In genomic region chr17:40224707-40225092, GRCh38 we compare ENCODE assay signal across 11 cellular contexts. TPM values are rescaled to one million over a fixed set of nuclear protein-coding genes. Genes with fewer than 3 reads are reported as not detected.
A peak's percentile ranks its signal among the peaks of the same experiment; 100 is the strongest.
DNase-seq lines count a peak whose midpoint lies in the region; ATAC-seq and TF ChIP-seq lines count a peak whose summit lies in the region.
"Had no signal": no experiment of that assay in that cellular context is flagged by ENCODE, and none has a peak within 500 bp of the region (broad histone marks: within the 10 kb centered on the region; RNA-seq: fewer than 3 reads in every experiment).

No MANE protein-coding gene starts in this region.

- ATAC-seq in GM18868 (IDR thresholded peaks at IDR 0.05; ENCODE audit: unreplicated experiment) (no peak), GM18907 (IDR thresholded peaks at IDR 0.05; ENCODE audit: unreplicated experiment) (no peak)
- ATAC-seq: activated T-cell treated with anti-CD3 and anti-CD28 coated beads, Interleukin-2, amount 50 U/mL, for 4 hours had no signal

- H2AFZ ChIP-seq in mammary epithelial cell (ENCODE audit: low read depth, low read length) (no peak overlapping the region), mesenchymal stem cell (ENCODE audit: low read depth, low read length) (no peak overlapping the region), smooth muscle cell (ENCODE audit: low read depth) (no peak overlapping the region)

- no peak for TF ChIP-seq POLR2A in uterus (IDR thresholded peaks at IDR 0.05)

- no peaks in the 10 kb centered on the region for H4K20me1 ChIP-seq in mammary epithelial cell (ENCODE audit: insufficient read depth, low read length)
- peaks cover 68% of the 10 kb centered on the region for H4K20me1 ChIP-seq in smooth muscle cell (ENCODE audit: low read depth)

- no peak overlapping the region for H2BK120ac ChIP-seq in mesenchymal stem cell (ENCODE audit: low read depth, low read length)

- H3K79me2 ChIP-seq in mammary epithelial cell (ENCODE audit: insufficient read depth, low read length) (peaks cover 83% of the 10 kb centered on the region), smooth muscle cell (ENCODE audit: low read depth) (peaks cover 82% of the 10 kb centered on the region)

- H3K4me1 Mint-ChIP-seq in MCF 10A (ENCODE audit: insufficient read depth, unreplicated experiment): peaks cover 16% of the 10 kb centered on the region

- in situ Hi-C loops in mammary epithelial cell (cut with MboI; ENCODE audit: low sequenced_read_pairs in 2 of 2): no loop called here

- no peak overlapping the region for H3K18ac ChIP-seq in mesenchymal stem cell (ENCODE audit: low read depth in 1 of 2, low read length in 2 of 2)

- H3K27me3 ChIP-seq in mammary epithelial cell (ENCODE audit: insufficient read depth, low read length) (no peaks in the 10 kb centered on the region), mesenchymal stem cell (ENCODE audit: control insufficient read depth in 1 of 2, insufficient read depth in 1 of 2, low read length in 2 of 2) (no peaks in the 10 kb centered on the region), uterus (no peaks in the 10 kb centered on the region), smooth muscle cell (ENCODE audit: low read depth) (no peaks in the 10 kb centered on the region)

- no peak for TF ChIP-seq CTCF in MCF 10A (IDR thresholded peaks at IDR 0.05; ENCODE audit: unreplicated experiment)
- TF ChIP-seq CTCF in mammary epithelial cell (conservative IDR thresholded peaks at IDR 0.05 in 1 of 2, IDR thresholded peaks at IDR 0.05 in 1 of 2; ENCODE audit: extremely low read depth in 1 of 2, insufficient read depth in 1 of 2, low read depth in 1 of 2, low read length in 2 of 2): no peak
- TF ChIP-seq CTCF in uterus (IDR thresholded peaks at IDR 0.05): no peak
- no peak for TF ChIP-seq CTCF in smooth muscle cell (IDR thresholded peaks at IDR 0.05; ENCODE audit: borderline replicate concordance, insufficient read depth, poor library complexity, severe bottlenecking)

- no peak overlapping the region for H3K4me3 ChIP-seq in mammary epithelial cell (replicated peaks in 1 of 3; ENCODE audit: insufficient read depth in 1 of 3, low read depth in 2 of 3, low read length in 3 of 3)
- H3K4me3 ChIP-seq in mesenchymal stem cell (ENCODE audit: insufficient read depth in 1 of 2, low read depth in 1 of 2, low read length in 2 of 2): peak overlapping the region in 1 of 2 experiments; percentile 43
- H3K4me3 ChIP-seq in uterus: no peak overlapping the region
- H3K4me3 ChIP-seq in smooth muscle cell: no peak overlapping the region

- 50% methylated on average over 3 of the region's 3 CpGs for WGBS in mammary epithelial cell (ENCODE audit: low coverage, missing lambda C conversion rate)
- 96% methylated on average over 3 of the region's 3 CpGs for WGBS in mesenchymal stem cell
- 93% methylated on average over 3 of the region's 3 CpGs for WGBS in smooth muscle cell (ENCODE audit: low lambda C conversion rate)

- H2BK5ac ChIP-seq in mesenchymal stem cell (ENCODE audit: low read depth, low read length, poor library complexity, severe bottlenecking): no peak overlapping the region

- H3K27ac Mint-ChIP-seq in MCF 10A (ENCODE audit: low read depth, unreplicated experiment): peak overlapping the region; percentile 31

- H3K4me3 Mint-ChIP-seq in MCF 10A (ENCODE audit: unreplicated experiment): peak overlapping the region; percentile 14
- H3K4me3 Mint-ChIP-seq: activated T-cell treated with anti-CD3 and anti-CD28 coated beads, Interleukin-2, amount 50 U/mL, for 4 hours had no signal

- peaks cover 7% of the 10 kb centered on the region for H3K79me1 ChIP-seq in mesenchymal stem cell (replicated peaks; ENCODE audit: low read length, poor library complexity, severe bottlenecking)

- DNase-seq in MCF 10A (ENCODE audit: unreplicated experiment) (peak; percentile 9), mammary epithelial cell (no peak), epidermal melanocyte (ENCODE audit: insufficient read length, low spot score) (peak; percentile 26), mesenchymal stem cell (no peak), uterus (no peak), smooth muscle cell (lab: John Stamatoyannopoulos, UW; ENCODE audit: unreplicated experiment) (no peak)
- DNase-seq: activated T-cell treated with anti-CD3 and anti-CD28 coated beads, Interleukin-2, amount 50 U/mL, for 4 hours; AML-193; stimulated activated CD4-positive, alpha-beta T cell treated with anti-CD3 and anti-CD28 coated beads, Interleukin-4, amount 100 ng/mL, for 24 hours had no signal

- H3K27me3 Mint-ChIP-seq in MCF 10A (ENCODE audit: insufficient read depth, unreplicated experiment): no peaks in the 10 kb centered on the region

- intact Hi-C loops in MCF 10A (cut with micrococcal nuclease) (no loop called here), mammary epithelial cell (cut with micrococcal nuclease) (no loop called here), uterus (cut with DNase I; ENCODE audit: low total_unique reads) (no loop called here)

- H3K4me1 ChIP-seq in mammary epithelial cell (ENCODE audit: insufficient read depth, low read length): no peaks in the 10 kb centered on the region
- peaks cover 5% of the 10 kb centered on the region for H3K4me1 ChIP-seq in mesenchymal stem cell (ENCODE audit: control insufficient read depth, insufficient read depth, low read depth, low read length)
- peaks cover 0 to 5% of the 10 kb centered on the region in 2 donors for H3K4me1 ChIP-seq in uterus
- H3K4me1 ChIP-seq in smooth muscle cell (ENCODE audit: low read depth): no peaks in the 10 kb centered on the region

- no peaks in the 10 kb centered on the region for H3K9me3 Mint-ChIP-seq in MCF 10A (ENCODE audit: unreplicated experiment)
- H3K9me3 Mint-ChIP-seq: activated T-cell treated with anti-CD3 and anti-CD28 coated beads, Interleukin-2, amount 50 U/mL, for 4 hours had no signal

- H3K9me3 ChIP-seq in mammary epithelial cell (replicated peaks; ENCODE audit: insufficient read depth, low read length) (no peaks in the 10 kb centered on the region), mesenchymal stem cell (ENCODE audit: control insufficient read depth, low read length) (no peaks in the 10 kb centered on the region), uterus (no peaks in the 10 kb centered on the region), smooth muscle cell (replicated peaks; ENCODE audit: low read depth) (no peaks in the 10 kb centered on the region)

- no peak overlapping the region for H2BK15ac ChIP-seq in mesenchymal stem cell (ENCODE audit: low read depth, poor library complexity, severe bottlenecking)

- no peak overlapping the region for H2AK5ac ChIP-seq in mesenchymal stem cell (ENCODE audit: low read length, severe bottlenecking)

- peaks cover 46% of the 10 kb centered on the region for H3K36me3 Mint-ChIP-seq in MCF 10A (ENCODE audit: insufficient read depth, unreplicated experiment)

- H3K4me2 ChIP-seq in mammary epithelial cell (ENCODE audit: insufficient read depth, low read depth, low read length): no peak overlapping the region
- H3K4me2 ChIP-seq in mesenchymal stem cell (ENCODE audit: low read length, poor library complexity, severe bottlenecking): no peak overlapping the region
- H3K4me2 ChIP-seq in smooth muscle cell: no peak overlapping the region

- no peak overlapping the region for H3K9ac ChIP-seq in mammary epithelial cell (ENCODE audit: insufficient read depth, low read length)
- peak overlapping the region; percentile 65 for H3K9ac ChIP-seq in mesenchymal stem cell (ENCODE audit: low read length)
- no peak overlapping the region for H3K9ac ChIP-seq in smooth muscle cell (ENCODE audit: low read depth)

- H3K14ac ChIP-seq in mesenchymal stem cell (ENCODE audit: low read length in 2 of 2): no peak overlapping the region

- H3K27ac ChIP-seq in mammary epithelial cell (ENCODE audit: insufficient read depth, low read depth, low read length) (no peak overlapping the region), mesenchymal stem cell (ENCODE audit: low read length, poor library complexity, severe bottlenecking) (no peak overlapping the region), uterus (peak overlapping the region; percentile 19), smooth muscle cell (ENCODE audit: low read depth) (no peak overlapping the region)

- peaks cover under 1% of the 10 kb centered on the region for H3F3A ChIP-seq in smooth muscle cell (ENCODE audit: low read depth)

- no peak overlapping the region for H2BK12ac ChIP-seq in mesenchymal stem cell (ENCODE audit: low read length in 2 of 2)

- no peak overlapping the region for H4K8ac ChIP-seq in mesenchymal stem cell (ENCODE audit: low read length)

- H4K91ac ChIP-seq in mesenchymal stem cell (ENCODE audit: low read length): no peak overlapping the region

- no peak overlapping the region for H3K4ac ChIP-seq in mesenchymal stem cell (ENCODE audit: low read depth in 1 of 2, low read length in 2 of 2)

- H3K23ac ChIP-seq in mesenchymal stem cell (ENCODE audit: low read length in 2 of 2): no peak overlapping the region

- CTCF ChIA-PET in MCF 10A (lab: Yijun Ruan, JAX) (interaction anchor here (0.7 to 1.4 kb wide), 2 partner anchors 67 to 68 kb away, joined by 3 read pairs; no protein-coding TSS in a partner anchor), mammary epithelial cell (lab: Charles Lee; ENCODE audit: low non-redundant PET) (no interaction called here)

- POLR2A ChIA-PET in MCF 10A (lab: Yijun Ruan, JAX): interaction anchor here (0.9 to 1.9 kb wide), 4 partner anchors 18 to 66 kb away, joined by 3 to 5 read pairs (median 4); no protein-coding TSS in a partner anchor

- H3K36me3 ChIP-seq in mammary epithelial cell (ENCODE audit: insufficient read depth, low read length) (no peaks in the 10 kb centered on the region), mesenchymal stem cell (ENCODE audit: control insufficient read depth in 1 of 2, insufficient read depth in 2 of 2, low read depth in 1 of 2, low read length in 2 of 2) (peaks cover 7 to 14% of the 10 kb centered on the region in 2 experiments), uterus (no peaks in the 10 kb centered on the region), smooth muscle cell (ENCODE audit: low read depth) (no peaks in the 10 kb centered on the region)

- BruUV-seq in MCF 10A (replicated peaks; lab: Mats Ljungman, UMichigan) (no TSS peak), mammary epithelial cell (replicated peaks; lab: Mats Ljungman, UMichigan) (no TSS peak)

- dilution Hi-C loops in mammary epithelial cell (cut with HindIII; ENCODE audit: low sequenced_read_pairs): loop anchor here (5.0 kb wide), 1 partner anchor 43 kb away; no protein-coding TSS in a partner anchor

RNA-seq across cellular contexts. Expression of gene WIPF2, which starts 5.6 kb away (rescaled TPM):
- total RNA-seq in MCF 10A (2022): 31.9 and 32.8 TPM in 2 replicates
- 10 to 100 TPM in 1 of 2 donors, 1 to 10 TPM in 1; 8.8 to 33.2 TPM for total RNA-seq in mammary epithelial cell
- polyA plus RNA-seq in mammary epithelial cell: 9.1 TPM
- 14.9 TPM for polyA minus RNA-seq in mammary epithelial cell
- polyA plus RNA-seq in mesenchymal stem cell (2013, experiment 1 of 2): 21.9 TPM
- polyA plus RNA-seq in mesenchymal stem cell (2013, experiment 2 of 2): 20.9 TPM
- total RNA-seq in uterus: 10 to 100 TPM in 2 of 4 donors, 1 to 10 TPM in 2; 4.9 to 34.3 (median 8.6) TPM
- 6.5 and 6.7 TPM in 2 replicates for total RNA-seq in smooth muscle cell
- polyA plus RNA-seq in smooth muscle cell: 13.9 and 19.6 TPM in 2 replicates

RNA-seq across cellular contexts. Expression of gene RAPGEFL1, which starts 47.4 kb away (rescaled TPM):
- total RNA-seq in MCF 10A (2022) (4.9 and 5.6 TPM in 2 replicates), mammary epithelial cell (10 to 100 TPM; 19.7 to 25.2 TPM), uterus (10 to 100 TPM in 1 of 4 donors, 1 to 10 TPM in 1, under 1 TPM in 2; 0.29 to 21.5 (median 2.0) TPM), smooth muscle cell (2.6 and 4.0 TPM in 2 replicates)
- polyA plus RNA-seq in mammary epithelial cell (24.3 TPM), smooth muscle cell (3.1 and 6.9 TPM in 2 replicates)
- polyA minus RNA-seq in mammary epithelial cell: 45.6 TPM
- 1.5 TPM for polyA plus RNA-seq in mesenchymal stem cell (2013, experiment 1 of 2)
- polyA plus RNA-seq in mesenchymal stem cell (2013, experiment 2 of 2): 1.4 TPM

Comparison
In these comparisons a context has a peak if more than half of its experiments do, and no peak if none do; other contexts are left out.
1. DNase-seq: peak in MCF 10A (single experiment) and epidermal melanocyte (single experiment); none in mammary epithelial cell (single experiment), mesenchymal stem cell (single experiment), uterus (0 of 2) and smooth muscle cell (single experiment).
2. H3K27ac ChIP-seq: peak in uterus (2 of 2); none in mammary epithelial cell (single experiment), mesenchymal stem cell (single experiment) and smooth muscle cell (single experiment).